Comparison of ENCODE assay signal across 37 cellular contexts in genomic region chr4:14151099-14151498, GRCh38.
"Had no signal": no experiment of that assay in that cellular context is flagged by ENCODE, and none has a peak within 500 bp of the region (broad histone marks: within the 10 kb centered on the region; RNA-seq: fewer than 3 reads in every experiment).

No MANE protein-coding gene starts in this region.

- H3K27ac ChIP-seq: adrenal gland, body of pancreas, cardiac muscle cell, colonic mucosa, gastroesophageal sphincter, lower lobe of right lung, neural progenitor cell, parathyroid adenoma, right atrium auricular region, suprapubic skin, tibial artery, upper lobe of right lung, VCaP had no signal

- ATAC-seq: body of pancreas; gastroesophageal sphincter; left lobe of liver; lower lobe of right lung; natural killer cell; stimulated activated naive B cell treated with anti-CD40 and anti-IgM and Interleukin-4, amounts not matched to agents 10 μg/mL and 1 μg/mL and 100 μg/mL, for 72 hours; upper lobe of right lung had no signal

- H3K4me3 ChIP-seq: adrenal gland, body of pancreas, cardiac muscle cell, colonic mucosa, gastroesophageal sphincter, lower lobe of right lung, neural progenitor cell, right atrium auricular region, smooth muscle cell, suprapubic skin, tibial artery, upper lobe of right lung had no signal

- H3K9me3 Mint-ChIP-seq: activated CD4-positive, alpha-beta memory T cell treated with anti-CD3 and anti-CD28 coated beads for 36 hours; activated naive CD4-positive, alpha-beta T cell treated with anti-CD3 and anti-CD28 coated beads for 36 hours; activated naive CD8-positive, alpha-beta T cell treated with anti-CD3 and anti-CD28 coated beads for 36 hours; activated T-helper 1 cell treated with anti-CD3 and anti-CD28 coated beads, Interleukin-12 subunit alpha, Interleukin-12 subunit beta, Interleukin-2, Interleukin-4 antibody, amounts not matched to agents 30 ng/mL and 10 ng/mL and 1 ng/mL, durations not matched to agents 14 hours and 24 hours and 36 hours; natural killer cell; neural progenitor cell; stimulated activated naive B cell treated with anti-CD40 and anti-IgM and Interleukin-4, amounts not matched to agents 10 μg/mL and 1 μg/mL and 100 μg/mL, for 72 hours; T-helper 2 cell treated with Interferon-gamma antibody and Interleukin-4, amounts not matched to agents 5 μg/mL and 100 μg/mL, for 36 hours had no signal

- H3K27me3 Mint-ChIP-seq: activated naive CD8-positive, alpha-beta T cell treated with anti-CD3 and anti-CD28 coated beads for 36 hours had no signal

- H3K36me3 Mint-ChIP-seq: activated CD4-positive, alpha-beta memory T cell treated with anti-CD3 and anti-CD28 coated beads for 36 hours; activated naive CD8-positive, alpha-beta T cell treated with anti-CD3 and anti-CD28 coated beads for 36 hours; natural killer cell; neural progenitor cell; stimulated activated naive B cell treated with anti-CD40 and anti-IgM and Interleukin-4, amounts not matched to agents 10 μg/mL and 1 μg/mL and 100 μg/mL, for 72 hours had no signal

- DNase-seq: activated CD4-positive, alpha-beta memory T cell treated with anti-CD3 and anti-CD28 coated beads for 36 hours; activated CD4-positive, alpha-beta T cell treated with anti-CD3 and anti-CD28 coated beads for 48 hours; activated CD8-positive, alpha-beta memory T cell treated with anti-CD3 and anti-CD28 coated beads, Interleukin-2, amount 50 U/mL, for 4 hours; activated effector memory CD4-positive, alpha-beta T cell treated with anti-CD3 and anti-CD28 coated beads, Interleukin-2, amount 50 U/mL, for 16 hours; activated naive CD4-positive, alpha-beta T cell treated with anti-CD3 and anti-CD28 coated beads for 36 hours; activated naive CD8-positive, alpha-beta T cell treated with anti-CD3 and anti-CD28 coated beads for 36 hours; activated T-cell treated with anti-CD3 and anti-CD28 coated beads, Interleukin-2, amount 50 U/mL, for 1 hour; adrenal gland; aorta; body of pancreas; cerebellar nuclear complex; colonic mucosa; effector CD8-positive, alpha-beta T cell; erythroblast; head of caudate nucleus; hippocampal formation; lower lobe of right lung; mesendoderm; natural killer cell; occipital lobe; stimulated activated CD4-positive, alpha-beta T cell treated with anti-CD3 and anti-CD28 coated beads, Interleukin-1b, Interleukin-23, amount 100 ng/mL, for 48 hours; stimulated activated CD4-positive, alpha-beta T cell treated with anti-CD3 and anti-CD28 coated beads, Interleukin-4, amount 100 ng/mL, for 4 hours; stimulated activated CD8-positive, alpha-beta memory T cell treated with anti-CD3 and anti-CD28 coated beads, Interleukin-4, amount 100 ng/mL, for 48 hours; stimulated activated naive B cell treated with anti-CD40 and anti-IgM and Interleukin-4, amounts not matched to agents 10 μg/mL and 1 μg/mL and 100 μg/mL, for 72 hours; tibial artery; upper lobe of right lung had no signal

- H3K9me3 ChIP-seq: adrenal gland, body of pancreas, colonic mucosa, gastroesophageal sphincter, lower lobe of right lung, right atrium auricular region, suprapubic skin, tibial artery, upper lobe of right lung had no signal

- H3K36me3 ChIP-seq: adrenal gland, cardiac muscle cell, colonic mucosa, gastroesophageal sphincter, lower lobe of right lung, neural progenitor cell, right atrium auricular region, suprapubic skin, tibial artery, upper lobe of right lung had no signal

- H3K4me1 ChIP-seq: adrenal gland, colonic mucosa, gastroesophageal sphincter, neural progenitor cell, right atrium auricular region, suprapubic skin, tibial artery, upper lobe of right lung had no signal

- H3K4me3 Mint-ChIP-seq: activated CD4-positive, alpha-beta memory T cell treated with anti-CD3 and anti-CD28 coated beads for 36 hours; activated naive CD4-positive, alpha-beta T cell treated with anti-CD3 and anti-CD28 coated beads for 36 hours; activated naive CD8-positive, alpha-beta T cell treated with anti-CD3 and anti-CD28 coated beads for 36 hours; activated T-helper 1 cell treated with anti-CD3 and anti-CD28 coated beads, Interleukin-12 subunit alpha, Interleukin-12 subunit beta, Interleukin-2, Interleukin-4 antibody, amounts not matched to agents 30 ng/mL and 10 ng/mL and 1 ng/mL, durations not matched to agents 14 hours and 24 hours and 36 hours; natural killer cell; neural progenitor cell; stimulated activated naive B cell treated with anti-CD40 and anti-IgM and Interleukin-4, amounts not matched to agents 10 μg/mL and 1 μg/mL and 100 μg/mL, for 72 hours; T-helper 2 cell treated with Interferon-gamma antibody and Interleukin-4, amounts not matched to agents 5 μg/mL and 100 μg/mL, for 36 hours had no signal

- H3K27me3 ChIP-seq: adrenal gland, body of pancreas, cardiac muscle cell, colonic mucosa, neural progenitor cell, right atrium auricular region, suprapubic skin, tibial artery, upper lobe of right lung had no signal

- H3K4me1 Mint-ChIP-seq: activated naive CD8-positive, alpha-beta T cell treated with anti-CD3 and anti-CD28 coated beads for 36 hours; natural killer cell had no signal

- H3K27ac Mint-ChIP-seq: activated CD4-positive, alpha-beta memory T cell treated with anti-CD3 and anti-CD28 coated beads for 36 hours; activated naive CD4-positive, alpha-beta T cell treated with anti-CD3 and anti-CD28 coated beads for 36 hours; activated naive CD8-positive, alpha-beta T cell treated with anti-CD3 and anti-CD28 coated beads for 36 hours; activated T-helper 1 cell treated with anti-CD3 and anti-CD28 coated beads, Interleukin-12 subunit alpha, Interleukin-12 subunit beta, Interleukin-2, Interleukin-4 antibody, amounts not matched to agents 30 ng/mL and 10 ng/mL and 1 ng/mL, durations not matched to agents 14 hours and 24 hours and 36 hours; natural killer cell; neural progenitor cell; stimulated activated naive B cell treated with anti-CD40 and anti-IgM and Interleukin-4, amounts not matched to agents 10 μg/mL and 1 μg/mL and 100 μg/mL, for 72 hours; T-helper 2 cell treated with Interferon-gamma antibody and Interleukin-4, amounts not matched to agents 5 μg/mL and 100 μg/mL, for 36 hours had no signal
